In genomic region chr13:64446372-64446771, GRCh38 we compare ENCODE assay signal across 1 cellular context.
TF ChIP-seq lines count a peak whose summit lies in the region.

No MANE protein-coding gene starts in this region.

TF ChIP-seq in HCT116, 20 proteins besides CTCF, POLR2A, EP300 and RAD21 (continued from another document):
- no peak for TF ChIP-seq REST (IDR thresholded peaks at IDR 0.05; ENCODE audit: low read depth)
TF ChIP-seq in HCT116: peak in this region for 0.
